Comparison of ENCODE assay signal across 25 cellular contexts in genomic region chr6:136522636-136523035, GRCh38.
"Had no signal": no experiment of that assay in that cellular context is flagged by ENCODE, and none has a peak within 500 bp of the region (broad histone marks: within the 10 kb centered on the region; RNA-seq: fewer than 3 reads in every experiment).

No MANE protein-coding gene starts in this region.

- H3K27me3 ChIP-seq: body of pancreas had no signal

- H3K9me3 Mint-ChIP-seq: activated B cell treated with CpG ODN at 0.5 μM for 24 hours; activated CD8-positive, alpha-beta T cell treated with anti-CD3 and anti-CD28 coated beads for 36 hours; activated T-cell treated with anti-CD3 and anti-CD28 coated beads, Interleukin-2, amount 50 U/mL, for 4 hours; activated T-helper 17 cell treated with anti-CD3 and anti-CD28 coated beads, Interleukin-2, amount 50 U/mL, for 72 hours had no signal

- ATAC-seq: activated CD4-positive, CD25-positive, alpha-beta regulatory T cell treated with anti-CD3 and anti-CD28 coated beads, Interleukin-2, amount 50 U/mL, for 24 hours; activated CD8-positive, alpha-beta T cell treated with anti-CD3 and anti-CD28 coated beads for 36 hours; activated T-cell treated with anti-CD3 and anti-CD28 coated beads, Interleukin-2, amount 50 U/mL, for 4 hours; activated T-helper 17 cell treated with anti-CD3 and anti-CD28 coated beads, Interleukin-2, amount 50 U/mL, for 72 hours; body of pancreas had no signal

- H3K4me3 Mint-ChIP-seq: activated B cell treated with CpG ODN at 0.5 μM for 24 hours; activated CD8-positive, alpha-beta T cell treated with anti-CD3 and anti-CD28 coated beads for 36 hours; activated naive CD8-positive, alpha-beta T cell; activated T-cell treated with anti-CD3 and anti-CD28 coated beads, Interleukin-2, amount 50 U/mL, for 4 hours; activated T-helper 17 cell treated with anti-CD3 and anti-CD28 coated beads, Interleukin-2, amount 50 U/mL, for 72 hours had no signal

- H3K4me3 ChIP-seq: body of pancreas had no signal

- H3K36me3 Mint-ChIP-seq: activated naive CD8-positive, alpha-beta T cell had no signal

- DNase-seq: activated B cell treated with CpG ODN at 0.5 μM for 24 hours; activated CD4-positive, alpha-beta T cell treated with anti-CD3 and anti-CD28 coated beads for 48 hours; activated CD4-positive, alpha-beta T cell treated with anti-CD3 and anti-CD28 coated beads, Interleukin-2, amount 50 U/mL, for 1 hour; activated CD4-positive, alpha-beta T cell treated with anti-CD3 and anti-CD28 coated beads, Interleukin-2, amount 50 U/mL, for 48 hours; activated CD8-positive, alpha-beta memory T cell treated with anti-CD3 and anti-CD28 coated beads for 24 hours; activated CD8-positive, alpha-beta T cell treated with anti-CD3 and anti-CD28 coated beads for 36 hours; activated effector memory CD4-positive, alpha-beta T cell treated with Interleukin-2 at 50 U/mL for 16 hours; activated gamma-delta T cell treated with Interleukin-2 at 50 U/mL for 16 hours; activated naive CD4-positive, alpha-beta T cell treated with anti-CD3 and anti-CD28 coated beads, Interleukin-2, amount 50 U/mL, for 16 hours; activated naive CD4-positive, alpha-beta T cell treated with Interleukin-2 at 50 U/mL for 16 hours; activated T-cell treated with anti-CD3 and anti-CD28 coated beads, Interleukin-2, amount 50 U/mL, for 4 hours; amniotic stem cell; aorta; body of pancreas; central memory CD4-positive, alpha-beta T cell; cerebellar nuclear complex; cortex of kidney; dermis blood vessel endothelial cell; effector CD8-positive, alpha-beta T cell; foreskin fibroblast; T-helper 2 cell had no signal

- H3K27ac ChIP-seq: body of pancreas, VCaP had no signal

- H3K27ac Mint-ChIP-seq: activated B cell treated with CpG ODN at 0.5 μM for 24 hours; activated CD8-positive, alpha-beta T cell treated with anti-CD3 and anti-CD28 coated beads for 36 hours; activated naive CD8-positive, alpha-beta T cell; activated T-helper 17 cell treated with anti-CD3 and anti-CD28 coated beads, Interleukin-2, amount 50 U/mL, for 72 hours had no signal
